In genomic region chr6:144612811-144613210, GRCh38 we compare ENCODE assay signal across 16 cellular contexts.
DNase-seq lines count a peak whose midpoint lies in the region; ATAC-seq and TF ChIP-seq lines count a peak whose summit lies in the region.
"Had no signal": no experiment of that assay in that cellular context is flagged by ENCODE, and none has a peak within 500 bp of the region (broad histone marks: within the 10 kb centered on the region; RNA-seq: fewer than 3 reads in every experiment).

No MANE protein-coding gene starts in this region.

- H3T11ph ChIP-seq in H9 (ENCODE audit: low read length): no peak overlapping the region

- no peak overlapping the region for H2BK5ac ChIP-seq in H9 (ENCODE audit: insufficient read length, low read length)
- H2BK5ac ChIP-seq in mesendoderm (ENCODE audit: low read length): no peak overlapping the region

- no peak for TF ChIP-seq POLR2A in testis (IDR thresholded peaks at IDR 0.05)

- H3K27me3 ChIP-seq in H9 (ENCODE audit: insufficient read depth, low read length) (no peaks in the 10 kb centered on the region), mesendoderm (ENCODE audit: insufficient read depth, low read length, poor library complexity) (no peaks in the 10 kb centered on the region), testis (no peaks in the 10 kb centered on the region)

- H2BK15ac ChIP-seq in H9 (ENCODE audit: low read depth, low read length) (no peak overlapping the region), mesendoderm (replicated peaks; ENCODE audit: low read depth) (no peak overlapping the region)

- H3K9ac ChIP-seq in H9 (ENCODE audit: extremely low read depth, insufficient read length, low read length) (no peak overlapping the region), mesendoderm (ENCODE audit: low read length) (no peak overlapping the region)

- H3K79me2 ChIP-seq in H9 (ENCODE audit: insufficient read depth, low read length): no peaks in the 10 kb centered on the region
- H3K79me2 ChIP-seq in mesendoderm (ENCODE audit: control insufficient read depth, insufficient read depth, low read length): no peaks in the 10 kb centered on the region

- H3K4me1 ChIP-seq in H9 (ENCODE audit: insufficient read depth, low read length) (peaks cover 16% of the 10 kb centered on the region), mesendoderm (ENCODE audit: control insufficient read depth, low read depth, low read length) (peaks cover 1% of the 10 kb centered on the region), testis (no peaks in the 10 kb centered on the region)

- H3K9me3 Mint-ChIP-seq in natural killer cell (no peaks in the 10 kb centered on the region), H9 (no peaks in the 10 kb centered on the region; a peak in 1 of 5 replicates)
- H3K9me3 Mint-ChIP-seq in natural killer cell treated with Interleukin-12 subunit alpha and Interleukin-12 subunit beta and Interleukin-15 and Interleukin-18, amount 100 ng/mL, for 72 hours: no peaks in the 10 kb centered on the region
- H3K9me3 Mint-ChIP-seq in effector memory CD8-positive, alpha-beta T cell: no peaks in the 10 kb centered on the region
- H3K9me3 Mint-ChIP-seq: HFFc6 had no signal

- H3K9me3 ChIP-seq in H9 (ENCODE audit: control insufficient read depth, low read depth, low read length) (no peaks in the 10 kb centered on the region), testis (no peaks in the 10 kb centered on the region)
- H3K9me3 ChIP-seq: HAP-1 had no signal

- H3K4ac ChIP-seq in H9 (ENCODE audit: low read depth, low read length): no peak overlapping the region
- no peak overlapping the region for H3K4ac ChIP-seq in mesendoderm (ENCODE audit: low read depth, low read length)

- H3K23ac ChIP-seq in H9 (ENCODE audit: insufficient read length, low read depth, low read length) (no peak overlapping the region), mesendoderm (ENCODE audit: low read length) (no peak overlapping the region)

- H3K4me3 Mint-ChIP-seq in natural killer cell (no peak overlapping the region), H9 (no peak overlapping the region)
- no peak overlapping the region for H3K4me3 Mint-ChIP-seq in natural killer cell treated with Interleukin-12 subunit alpha and Interleukin-12 subunit beta and Interleukin-15 and Interleukin-18, amount 100 ng/mL, for 72 hours
- H3K4me3 Mint-ChIP-seq in effector memory CD8-positive, alpha-beta T cell: no peak overlapping the region
- H3K4me3 Mint-ChIP-seq: CD4-positive, alpha-beta memory T cell; HFFc6 had no signal

- no peak for DNase-seq in natural killer cell
- no peak for DNase-seq in natural killer cell treated with Interleukin-12 subunit alpha and Interleukin-12 subunit beta and Interleukin-15 and Interleukin-18, amount 100 ng/mL, for 72 hours (ENCODE audit: low spot score)
- no peak for DNase-seq in H9
- DNase-seq in effector memory CD8-positive, alpha-beta T cell: no peak
- DNase-seq in mesendoderm: peak; percentile 25
- no peak for DNase-seq in testis
- DNase-seq in A172 (ENCODE audit: low spot score): no peak
- DNase-seq: 8988T; C1 segment of cervical spinal cord; CD4-positive, alpha-beta memory T cell; COR-L47; DMS153; DND-41; HFFc6 had no signal

- H3K27me3 Mint-ChIP-seq in natural killer cell (ENCODE audit: low read depth in 2 of 2): no peaks in the 10 kb centered on the region
- H3K27me3 Mint-ChIP-seq in natural killer cell treated with Interleukin-12 subunit alpha and Interleukin-12 subunit beta and Interleukin-15 and Interleukin-18, amount 100 ng/mL, for 72 hours: no peaks in the 10 kb centered on the region
- no peaks in the 10 kb centered on the region for H3K27me3 Mint-ChIP-seq in H9 (ENCODE audit: low read depth)
- H3K27me3 Mint-ChIP-seq in effector memory CD8-positive, alpha-beta T cell: no peaks in the 10 kb centered on the region
- H3K27me3 Mint-ChIP-seq: CD4-positive, alpha-beta memory T cell had no signal

- ATAC-seq in natural killer cell (no peak), HG03432 (IDR thresholded peaks at IDR 0.05; ENCODE audit: unreplicated experiment) (no peak)
- ATAC-seq in natural killer cell treated with Interleukin-12 subunit alpha and Interleukin-12 subunit beta and Interleukin-15 and Interleukin-18, amount 100 ng/mL, for 72 hours: no peak
- ATAC-seq in effector memory CD8-positive, alpha-beta T cell (replicated peaks): no peak

- intact Hi-C loops in natural killer cell (cut with micrococcal nuclease) (no loop called here), testis (cut with DNase I; ENCODE audit: low total_unique reads) (no loop called here)

- no peak overlapping the region for H2BK20ac ChIP-seq in H9 (ENCODE audit: low read depth, low read length, poor library complexity, severe bottlenecking)

- H2BK120ac ChIP-seq in H9 (ENCODE audit: low read depth, low read length, poor library complexity, severe bottlenecking) (no peak overlapping the region), mesendoderm (ENCODE audit: low read depth, low read length) (no peak overlapping the region)

- no peaks in the 10 kb centered on the region for H4K20me1 ChIP-seq in H9 (ENCODE audit: control insufficient read depth, insufficient read depth, insufficient read length)

- H3K23me2 ChIP-seq in H9 (ENCODE audit: insufficient read length, low read depth, low read length, poor library complexity, severe bottlenecking): no peaks in the 10 kb centered on the region

- TF ChIP-seq CTCF in natural killer cell (IDR thresholded peaks at IDR 0.05) (no peak), H9 (conservative IDR thresholded peaks at IDR 0.05) (no peak), testis (IDR thresholded peaks at IDR 0.05) (no peak)

- H3K14ac ChIP-seq in H9 (ENCODE audit: insufficient read depth, low read length): no peak overlapping the region

- H3K27ac ChIP-seq in H9 (ENCODE audit: insufficient read length, low read depth, low read length) (no peak overlapping the region), mesendoderm (ENCODE audit: low read depth, low read length) (no peak overlapping the region), testis (no peak overlapping the region)

- H3K36me3 Mint-ChIP-seq in natural killer cell: no peaks in the 10 kb centered on the region
- H3K36me3 Mint-ChIP-seq in natural killer cell treated with Interleukin-12 subunit alpha and Interleukin-12 subunit beta and Interleukin-15 and Interleukin-18, amount 100 ng/mL, for 72 hours: peaks cover 20% of the 10 kb centered on the region
- H3K36me3 Mint-ChIP-seq in H9 (ENCODE audit: insufficient read depth in 1 of 3, low read depth in 3 of 3): peaks cover 3 to 22% (median 13%) of the 10 kb centered on the region in 3 experiments; a peak in 6 of 7 replicates
- H3K36me3 Mint-ChIP-seq in effector memory CD8-positive, alpha-beta T cell (ENCODE audit: insufficient read depth): peaks cover 6% of the 10 kb centered on the region

- H3K4me2 ChIP-seq in H9 (ENCODE audit: insufficient read depth, insufficient read length, low read length) (no peak overlapping the region), mesendoderm (ENCODE audit: low read length) (no peak overlapping the region)

- H3K79me1 ChIP-seq in H9 (ENCODE audit: insufficient read depth, low read depth, low read length, poor library complexity, severe bottlenecking) (no peaks in the 10 kb centered on the region), mesendoderm (ENCODE audit: low read length) (no peaks in the 10 kb centered on the region)

- no peak overlapping the region for H2BK12ac ChIP-seq in H9 (ENCODE audit: insufficient read length, low read depth, low read length)

- no peak overlapping the region for H3K18ac ChIP-seq in H9 (ENCODE audit: insufficient read length, low read depth, low read length)
- H3K18ac ChIP-seq in mesendoderm (ENCODE audit: low read length): no peak overlapping the region

- no peaks in the 10 kb centered on the region for H3K36me3 ChIP-seq in mesendoderm (ENCODE audit: control insufficient read depth, insufficient read depth, low read length)
- no peaks in the 10 kb centered on the region for H3K36me3 ChIP-seq in testis (ENCODE audit: low read depth, missing control alignments)
- H3K36me3 ChIP-seq: HAP-1 had no signal

- H2AK5ac ChIP-seq in H9 (ENCODE audit: insufficient read length, low read length): no peak overlapping the region
- no peak overlapping the region for H2AK5ac ChIP-seq in mesendoderm (ENCODE audit: low read length)

- WGBS in H9 (ENCODE audit: extremely low coverage, insufficient read length, low lambda C conversion rate): no CpG with 5 or more reads among the region's 1 CpG
- WGBS in mesendoderm (ENCODE audit: extremely low coverage, insufficient coverage, low lambda C conversion rate): no CpG with 5 or more reads among the region's 1 CpG
- WGBS in testis, 2 donors: 78 to 79% methylated on average over 1 of the region's 1 CpG

- no peak overlapping the region for H4K8ac ChIP-seq in H9 (replicated peaks; ENCODE audit: insufficient read length, low read depth, low read length)
- no peak overlapping the region for H4K8ac ChIP-seq in mesendoderm (ENCODE audit: low read depth, low read length)

- H4K5ac ChIP-seq in H9 (ENCODE audit: insufficient read length, low read depth, low read length) (no peak overlapping the region), mesendoderm (ENCODE audit: low read length) (no peak overlapping the region)

- H2AFZ ChIP-seq in H9 (ENCODE audit: low read length): no peak overlapping the region

- H3K56ac ChIP-seq in H9 (ENCODE audit: insufficient read length, low read depth, low read length): no peak overlapping the region
- no peak overlapping the region for H3K56ac ChIP-seq in mesendoderm (ENCODE audit: low read length)

- H3K4me1 Mint-ChIP-seq in natural killer cell (peaks cover 81 to 83% of the 10 kb centered on the region in 2 donors), H9 (peaks cover 82 to 86% of the 10 kb centered on the region in 2 experiments)
- peaks cover 57 to 59% of the 10 kb centered on the region in 2 donors for H3K4me1 Mint-ChIP-seq in natural killer cell treated with Interleukin-12 subunit alpha and Interleukin-12 subunit beta and Interleukin-15 and Interleukin-18, amount 100 ng/mL, for 72 hours (ENCODE audit: low read depth in 2 of 2)
- peaks cover 17 to 49% of the 10 kb centered on the region in 2 donors for H3K4me1 Mint-ChIP-seq in effector memory CD8-positive, alpha-beta T cell (ENCODE audit: low read depth in 2 of 2)

- H3K27ac Mint-ChIP-seq in natural killer cell: peak overlapping the region; percentile 43 to 70
- H3K27ac Mint-ChIP-seq in natural killer cell treated with Interleukin-12 subunit alpha and Interleukin-12 subunit beta and Interleukin-15 and Interleukin-18, amount 100 ng/mL, for 72 hours: peak overlapping the region in 1 of 2 donors; percentile 84
- peak overlapping the region; percentile 24 to 89 (median 71); a peak in 6 of 7 replicates for H3K27ac Mint-ChIP-seq in H9
- peak overlapping the region; percentile 30 to 54 for H3K27ac Mint-ChIP-seq in effector memory CD8-positive, alpha-beta T cell
- H3K27ac Mint-ChIP-seq: HFFc6 had no signal

- H4K91ac ChIP-seq in H9 (ENCODE audit: insufficient read length, low read depth, low read length): no peak overlapping the region

- no peak overlapping the region for H3K4me3 ChIP-seq in mesendoderm (ENCODE audit: low read length)
- no peak overlapping the region for H3K4me3 ChIP-seq in testis
- H3K4me3 ChIP-seq: HAP-1 had no signal
